In the genomic region with DNA sequence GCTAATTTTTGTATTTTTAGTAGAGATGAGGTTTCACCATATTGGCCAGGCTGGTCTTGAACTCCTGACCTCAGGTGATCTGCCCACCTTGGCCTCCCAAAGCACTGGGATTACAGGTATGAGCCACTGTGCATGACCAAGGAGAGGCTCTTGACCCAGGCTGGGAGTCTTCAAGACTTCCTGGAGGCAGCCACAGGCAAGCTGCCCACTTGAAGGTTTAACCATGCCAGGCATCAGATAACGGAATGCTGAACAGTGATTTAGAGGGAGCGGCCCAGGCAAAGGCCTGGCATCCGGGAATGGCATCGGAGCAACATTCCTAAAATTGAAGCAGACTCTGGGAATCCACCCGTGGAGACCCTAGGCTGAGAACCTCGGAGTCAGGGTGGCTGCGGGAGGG, we compare ENCODE assay signal across 7 cellular contexts. TPM values are rescaled to one million over a fixed set of nuclear protein-coding genes. Genes with fewer than 3 reads are reported as not detected.
DNase-seq lines count a peak whose midpoint lies in the region; ATAC-seq and TF ChIP-seq lines count a peak whose summit lies in the region.
"Not testable (repeated sequence)": the region's sequence is repeated elsewhere in the genome, so short reads cannot be mapped to it uniquely, and the experiment has no call there.

No MANE protein-coding gene starts in this region.

- peak overlapping the region; percentile 28; the same call in 1 of the 2 replicates for H3K27ac Mint-ChIP-seq in WTC11
- H3K27ac Mint-ChIP-seq in effector memory CD8-positive, alpha-beta T cell: peak overlapping the region; percentile 8 to 54
- H3K27ac Mint-ChIP-seq in stimulated activated effector memory CD8-positive, alpha-beta T cell treated with anti-CD3 and anti-CD28 coated beads, Interleukin-12 subunit alpha, Interleukin-12 subunit beta, amount 100 ng/mL, for 72 hours: peak overlapping the region; percentile 43

- not testable (repeated sequence) for H3K27me3 Mint-ChIP-seq in WTC11 (ENCODE audit: low read depth); effector memory CD8-positive, alpha-beta T cell

- ATAC-seq in WTC11; effector memory CD8-positive, alpha-beta T cell (replicated peaks); stimulated activated effector memory CD8-positive, alpha-beta T cell treated with anti-CD3 and anti-CD28 coated beads, Interleukin-12 subunit alpha, Interleukin-12 subunit beta, amount 100 ng/mL, for 72 hours: not testable (repeated sequence)

- peaks cover 18% of the 10 kb centered on the region for H3K36me3 Mint-ChIP-seq in WTC11
- H3K36me3 Mint-ChIP-seq in effector memory CD8-positive, alpha-beta T cell (ENCODE audit: insufficient read depth): peaks cover 13% of the 10 kb centered on the region
- peaks cover 56% of the 10 kb centered on the region for H3K36me3 Mint-ChIP-seq in stimulated activated effector memory CD8-positive, alpha-beta T cell treated with anti-CD3 and anti-CD28 coated beads, Interleukin-12 subunit alpha, Interleukin-12 subunit beta, amount 100 ng/mL, for 72 hours

- not testable (repeated sequence) for TF ChIP-seq CTCF in GM10248 (IDR thresholded peaks at IDR 0.05; ENCODE audit: control extremely low read depth, extremely low read depth, low read depth, missing control alignments); WTC11 (IDR thresholded peaks at IDR 0.05)

- H3K4me3 Mint-ChIP-seq in WTC11; effector memory CD8-positive, alpha-beta T cell; stimulated activated effector memory CD8-positive, alpha-beta T cell treated with anti-CD3 and anti-CD28 coated beads, Interleukin-12 subunit alpha, Interleukin-12 subunit beta, amount 100 ng/mL, for 72 hours: not testable (repeated sequence)

- DNase-seq in GM10248 (ENCODE audit: extremely low spot score) (peak; percentile 10), HuH-7.5 (ENCODE audit: low spot score) (peak; percentile 8), cerebellar cortex (ENCODE audit: low spot score) (peak; percentile 37)
- not testable (repeated sequence) for DNase-seq in WTC11 (ENCODE audit: low spot score); effector memory CD8-positive, alpha-beta T cell; stimulated activated effector memory CD8-positive, alpha-beta T cell treated with anti-CD3 and anti-CD28 coated beads, Interleukin-12 subunit alpha, Interleukin-12 subunit beta, amount 100 ng/mL, for 72 hours (ENCODE audit: low spot score in 2 of 2); substantia nigra (lab: John Stamatoyannopoulos, UW)

- peaks cover 13% of the 10 kb centered on the region for H3K4me1 Mint-ChIP-seq in WTC11
- peaks cover 16 to 20% of the 10 kb centered on the region in 2 donors for H3K4me1 Mint-ChIP-seq in effector memory CD8-positive, alpha-beta T cell (ENCODE audit: low read depth in 2 of 2)
- H3K4me1 Mint-ChIP-seq in stimulated activated effector memory CD8-positive, alpha-beta T cell treated with anti-CD3 and anti-CD28 coated beads, Interleukin-12 subunit alpha, Interleukin-12 subunit beta, amount 100 ng/mL, for 72 hours: peaks cover 14% of the 10 kb centered on the region

- not testable (repeated sequence) for H3K9me3 Mint-ChIP-seq in WTC11; effector memory CD8-positive, alpha-beta T cell; stimulated activated effector memory CD8-positive, alpha-beta T cell treated with anti-CD3 and anti-CD28 coated beads, Interleukin-12 subunit alpha, Interleukin-12 subunit beta, amount 100 ng/mL, for 72 hours

- POLR2A ChIA-PET in GM10248 (lab: Yijun Ruan, JAX); WTC11 (lab: Charles Lee): not testable (repeated sequence)

- CTCF ChIA-PET in GM10248 (lab: Yijun Ruan, JAX); WTC11 (lab: Charles Lee): not testable (repeated sequence)

- peak overlapping the region; percentile 56 for H3K27ac ChIP-seq in substantia nigra (ENCODE audit: low read depth, low read length, poor library complexity, severe bottlenecking)

RNA-seq across cellular contexts. Expression of gene CERS4, which starts 9.0 kb away (rescaled TPM):
- total RNA-seq in WTC11 (2021): 116 to 153 TPM (median 150 TPM) in 3 replicates
